In genomic region chr11:76523786-76524436, GRCh38 we compare ENCODE assay signal across 20 cellular contexts.
"Had no signal": no experiment of that assay in that cellular context is flagged by ENCODE, and none has a peak within 500 bp of the region (broad histone marks: within the 10 kb centered on the region; RNA-seq: fewer than 3 reads in every experiment).

No MANE protein-coding gene starts in this region.

- H3K4me1 Mint-ChIP-seq: activated CD4-positive, alpha-beta T cell treated with anti-CD3 and anti-CD28 coated beads, Interleukin-2, amount 10 ng/mL, durations not matched to agents 7 days and 5 days had no signal

- H3K27me3 Mint-ChIP-seq: activated CD4-positive, alpha-beta memory T cell treated with anti-CD3 and anti-CD28 coated beads for 36 hours; activated CD4-positive, alpha-beta T cell treated with anti-CD3 and anti-CD28 coated beads, Interleukin-2, amount 10 ng/mL, durations not matched to agents 7 days and 5 days; activated naive CD8-positive, alpha-beta T cell treated with anti-CD3 and anti-CD28 coated beads, Interleukin-2, amount 50 U/mL, for 24 hours had no signal

- H3K4me3 Mint-ChIP-seq: activated CD4-positive, alpha-beta memory T cell treated with anti-CD3 and anti-CD28 coated beads for 36 hours; activated CD4-positive, alpha-beta T cell treated with anti-CD3 and anti-CD28 coated beads, Interleukin-2, amount 10 ng/mL, durations not matched to agents 7 days and 5 days; activated naive CD8-positive, alpha-beta T cell treated with anti-CD3 and anti-CD28 coated beads, Interleukin-2, amount 50 U/mL, for 24 hours; activated T-cell treated with anti-CD3 and anti-CD28 coated beads, Interleukin-2, amount 50 U/mL, for 4 hours had no signal

- H3K27ac ChIP-seq: brain microvascular endothelial cell, SJCRH30 had no signal

- H3K9me3 Mint-ChIP-seq: activated CD4-positive, alpha-beta memory T cell treated with anti-CD3 and anti-CD28 coated beads for 36 hours; activated CD4-positive, alpha-beta T cell treated with anti-CD3 and anti-CD28 coated beads, Interleukin-2, amount 10 ng/mL, durations not matched to agents 7 days and 5 days; activated naive CD4-positive, alpha-beta T cell treated with anti-CD3 and anti-CD28 coated beads, Interleukin-2, amount 50 U/mL, for 72 hours; activated naive CD8-positive, alpha-beta T cell treated with anti-CD3 and anti-CD28 coated beads, Interleukin-2, amount 50 U/mL, for 24 hours; activated T-cell treated with anti-CD3 and anti-CD28 coated beads, Interleukin-2, amount 50 U/mL, for 4 hours had no signal

- H3K4me3 ChIP-seq: SJCRH30 had no signal

- DNase-seq: activated CD4-positive, alpha-beta memory T cell treated with anti-CD3 and anti-CD28 coated beads for 36 hours; activated CD4-positive, alpha-beta T cell treated with anti-CD3 and anti-CD28 coated beads, Interleukin-2, amount 10 ng/mL, durations not matched to agents 7 days and 5 days; activated CD4-positive, CD25-positive, alpha-beta regulatory T cell; activated CD8-positive, alpha-beta memory T cell treated with anti-CD3 and anti-CD28 coated beads for 24 hours; activated effector memory CD4-positive, alpha-beta T cell treated with anti-CD3 and anti-CD28 coated beads, Interleukin-2, amount 50 U/mL, for 16 hours; activated naive CD4-positive, alpha-beta T cell treated with Interleukin-2 at 50 U/mL for 16 hours; activated naive CD8-positive, alpha-beta T cell treated with anti-CD3 and anti-CD28 coated beads, Interleukin-2, amount 50 U/mL, for 24 hours; activated T-cell treated with anti-CD3 and anti-CD28 coated beads, Interleukin-2, amount 50 U/mL, for 4 hours; amygdala; cerebellar nuclear complex; MM.1S; NCI-H1694 treated with DMSO at 0.1 percent for 48 hours; NCI-H446; NCI-H524; Right ventricle myocardium superior; SK-N-SH; T-helper 1 cell had no signal

- H3K9me3 ChIP-seq: SJCRH30, SK-N-SH had no signal

- H3K27ac Mint-ChIP-seq: activated CD4-positive, alpha-beta memory T cell treated with anti-CD3 and anti-CD28 coated beads for 36 hours; activated CD4-positive, alpha-beta T cell treated with anti-CD3 and anti-CD28 coated beads, Interleukin-2, amount 10 ng/mL, durations not matched to agents 7 days and 5 days; activated naive CD8-positive, alpha-beta T cell treated with anti-CD3 and anti-CD28 coated beads, Interleukin-2, amount 50 U/mL, for 24 hours had no signal

- H3K9ac ChIP-seq: SK-N-SH had no signal

- H3K9me2 ChIP-seq: SK-N-SH had no signal

- H3K27me3 ChIP-seq: brain microvascular endothelial cell, SJCRH30 had no signal

- ATAC-seq: activated naive CD4-positive, alpha-beta T cell treated with anti-CD3 and anti-CD28 coated beads, Interleukin-2, amount 50 U/mL, for 72 hours; activated naive CD8-positive, alpha-beta T cell treated with anti-CD3 and anti-CD28 coated beads, Interleukin-2, amount 50 U/mL, for 24 hours; activated T-cell treated with anti-CD3 and anti-CD28 coated beads, Interleukin-2, amount 50 U/mL, for 4 hours had no signal
